Comparison of ENCODE assay signal across 1 cellular context in the genomic region with DNA sequence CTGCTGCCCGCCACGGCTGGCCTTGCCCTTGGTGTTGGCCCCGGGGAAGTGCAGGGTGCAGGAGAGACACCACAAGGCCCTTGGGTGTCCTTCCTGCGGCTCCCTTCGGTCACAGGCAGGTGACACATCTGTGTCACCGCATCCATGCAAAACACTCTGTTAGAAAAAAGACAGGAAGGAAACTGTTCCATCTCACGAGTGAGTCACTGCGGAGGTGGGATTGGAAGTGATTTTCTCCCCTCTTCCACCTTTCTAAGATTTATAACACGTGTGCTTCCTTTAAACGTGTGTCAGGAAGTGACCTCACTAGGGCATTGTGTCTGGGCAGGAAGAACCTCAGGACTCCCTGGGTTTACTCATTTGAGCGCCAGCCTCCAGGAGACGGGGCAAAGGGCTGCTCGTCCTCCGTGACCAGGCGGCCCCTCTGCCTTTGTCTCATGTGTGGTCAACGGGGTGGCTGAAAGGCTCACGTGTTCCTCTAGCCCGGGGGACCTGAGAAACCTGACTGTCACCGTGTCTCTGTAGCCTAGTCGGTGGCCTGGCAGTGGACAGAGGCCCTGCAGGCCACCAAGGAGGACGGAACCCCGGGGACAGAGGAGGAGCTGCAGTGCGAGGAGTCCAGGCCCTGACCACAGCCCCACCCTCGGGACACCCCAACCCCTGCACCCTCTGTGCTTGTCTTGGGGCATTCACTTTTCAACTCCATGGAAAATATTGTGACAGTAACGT.
TF ChIP-seq lines count a peak whose summit lies in the region.

No MANE protein-coding gene starts in this region.

TF ChIP-seq in GM12878, 131 proteins besides CTCF, POLR2A, EP300 and RAD21:
- TF ChIP-seq SMAD5 (IDR thresholded peaks at IDR 0.05; ENCODE audit: low read depth) = no peak
- TF ChIP-seq MTA3 (IDR thresholded peaks at IDR 0.05; ENCODE audit: borderline replicate concordance, low read length) = no peak
- TF ChIP-seq, protein P1, sequence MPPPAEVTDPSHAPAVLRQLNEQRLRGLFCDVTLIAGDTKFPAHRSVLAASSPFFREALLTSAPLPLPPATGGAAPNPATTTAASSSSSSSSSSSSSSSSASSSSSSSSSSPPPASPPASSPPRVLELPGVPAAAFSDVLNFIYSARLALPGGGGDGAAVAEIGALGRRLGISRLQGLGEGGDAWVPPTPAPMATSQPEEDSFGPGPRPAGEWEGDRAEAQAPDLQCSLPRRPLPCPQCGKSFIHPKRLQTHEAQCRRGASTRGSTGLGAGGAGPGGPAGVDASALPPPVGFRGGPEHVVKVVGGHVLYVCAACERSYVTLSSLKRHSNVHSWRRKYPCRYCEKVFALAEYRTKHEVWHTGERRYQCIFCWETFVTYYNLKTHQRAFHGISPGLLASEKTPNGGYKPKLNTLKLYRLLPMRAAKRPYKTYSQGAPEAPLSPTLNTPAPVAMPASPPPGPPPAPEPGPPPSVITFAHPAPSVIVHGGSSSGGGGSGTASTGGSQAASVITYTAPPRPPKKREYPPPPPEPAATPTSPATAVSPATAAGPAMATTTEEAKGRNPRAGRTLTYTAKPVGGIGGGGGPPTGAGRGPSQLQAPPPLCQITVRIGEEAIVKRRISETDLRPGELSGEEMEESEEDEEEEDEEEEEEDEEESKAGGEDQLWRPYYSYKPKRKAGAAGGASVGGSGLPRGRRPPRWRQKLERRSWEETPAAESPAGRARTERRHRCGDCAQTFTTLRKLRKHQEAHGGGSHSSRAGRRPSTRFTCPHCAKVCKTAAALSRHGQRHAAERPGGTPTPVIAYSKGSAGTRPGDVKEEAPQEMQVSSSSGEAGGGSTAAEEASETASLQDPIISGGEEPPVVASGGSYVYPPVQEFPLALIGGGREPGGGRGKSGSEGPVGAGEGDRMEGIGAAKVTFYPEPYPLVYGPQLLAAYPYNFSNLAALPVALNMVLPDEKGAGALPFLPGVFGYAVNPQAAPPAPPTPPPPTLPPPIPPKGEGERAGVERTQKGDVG (CRISPR knock-in tag; IDR thresholded peaks at IDR 0.05) = no peak
- TF ChIP-seq, protein P2, sequence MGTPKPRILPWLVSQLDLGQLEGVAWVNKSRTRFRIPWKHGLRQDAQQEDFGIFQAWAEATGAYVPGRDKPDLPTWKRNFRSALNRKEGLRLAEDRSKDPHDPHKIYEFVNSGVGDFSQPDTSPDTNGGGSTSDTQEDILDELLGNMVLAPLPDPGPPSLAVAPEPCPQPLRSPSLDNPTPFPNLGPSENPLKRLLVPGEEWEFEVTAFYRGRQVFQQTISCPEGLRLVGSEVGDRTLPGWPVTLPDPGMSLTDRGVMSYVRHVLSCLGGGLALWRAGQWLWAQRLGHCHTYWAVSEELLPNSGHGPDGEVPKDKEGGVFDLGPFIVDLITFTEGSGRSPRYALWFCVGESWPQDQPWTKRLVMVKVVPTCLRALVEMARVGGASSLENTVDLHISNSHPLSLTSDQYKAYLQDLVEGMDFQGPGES (IDR thresholded peaks at IDR 0.05) = no peak
- TF ChIP-seq, protein P3, sequence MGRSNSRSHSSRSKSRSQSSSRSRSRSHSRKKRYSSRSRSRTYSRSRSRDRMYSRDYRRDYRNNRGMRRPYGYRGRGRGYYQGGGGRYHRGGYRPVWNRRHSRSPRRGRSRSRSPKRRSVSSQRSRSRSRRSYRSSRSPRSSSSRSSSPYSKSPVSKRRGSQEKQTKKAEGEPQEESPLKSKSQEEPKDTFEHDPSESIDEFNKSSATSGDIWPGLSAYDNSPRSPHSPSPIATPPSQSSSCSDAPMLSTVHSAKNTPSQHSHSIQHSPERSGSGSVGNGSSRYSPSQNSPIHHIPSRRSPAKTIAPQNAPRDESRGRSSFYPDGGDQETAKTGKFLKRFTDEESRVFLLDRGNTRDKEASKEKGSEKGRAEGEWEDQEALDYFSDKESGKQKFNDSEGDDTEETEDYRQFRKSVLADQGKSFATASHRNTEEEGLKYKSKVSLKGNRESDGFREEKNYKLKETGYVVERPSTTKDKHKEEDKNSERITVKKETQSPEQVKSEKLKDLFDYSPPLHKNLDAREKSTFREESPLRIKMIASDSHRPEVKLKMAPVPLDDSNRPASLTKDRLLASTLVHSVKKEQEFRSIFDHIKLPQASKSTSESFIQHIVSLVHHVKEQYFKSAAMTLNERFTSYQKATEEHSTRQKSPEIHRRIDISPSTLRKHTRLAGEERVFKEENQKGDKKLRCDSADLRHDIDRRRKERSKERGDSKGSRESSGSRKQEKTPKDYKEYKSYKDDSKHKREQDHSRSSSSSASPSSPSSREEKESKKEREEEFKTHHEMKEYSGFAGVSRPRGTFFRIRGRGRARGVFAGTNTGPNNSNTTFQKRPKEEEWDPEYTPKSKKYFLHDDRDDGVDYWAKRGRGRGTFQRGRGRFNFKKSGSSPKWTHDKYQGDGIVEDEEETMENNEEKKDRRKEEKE (IDR thresholded peaks at IDR 0.05) = no peak
- no peak for TF ChIP-seq IRF4 (IDR thresholded peaks at IDR 0.05; ENCODE audit: low read depth, low read length)
- TF ChIP-seq, protein P4, sequence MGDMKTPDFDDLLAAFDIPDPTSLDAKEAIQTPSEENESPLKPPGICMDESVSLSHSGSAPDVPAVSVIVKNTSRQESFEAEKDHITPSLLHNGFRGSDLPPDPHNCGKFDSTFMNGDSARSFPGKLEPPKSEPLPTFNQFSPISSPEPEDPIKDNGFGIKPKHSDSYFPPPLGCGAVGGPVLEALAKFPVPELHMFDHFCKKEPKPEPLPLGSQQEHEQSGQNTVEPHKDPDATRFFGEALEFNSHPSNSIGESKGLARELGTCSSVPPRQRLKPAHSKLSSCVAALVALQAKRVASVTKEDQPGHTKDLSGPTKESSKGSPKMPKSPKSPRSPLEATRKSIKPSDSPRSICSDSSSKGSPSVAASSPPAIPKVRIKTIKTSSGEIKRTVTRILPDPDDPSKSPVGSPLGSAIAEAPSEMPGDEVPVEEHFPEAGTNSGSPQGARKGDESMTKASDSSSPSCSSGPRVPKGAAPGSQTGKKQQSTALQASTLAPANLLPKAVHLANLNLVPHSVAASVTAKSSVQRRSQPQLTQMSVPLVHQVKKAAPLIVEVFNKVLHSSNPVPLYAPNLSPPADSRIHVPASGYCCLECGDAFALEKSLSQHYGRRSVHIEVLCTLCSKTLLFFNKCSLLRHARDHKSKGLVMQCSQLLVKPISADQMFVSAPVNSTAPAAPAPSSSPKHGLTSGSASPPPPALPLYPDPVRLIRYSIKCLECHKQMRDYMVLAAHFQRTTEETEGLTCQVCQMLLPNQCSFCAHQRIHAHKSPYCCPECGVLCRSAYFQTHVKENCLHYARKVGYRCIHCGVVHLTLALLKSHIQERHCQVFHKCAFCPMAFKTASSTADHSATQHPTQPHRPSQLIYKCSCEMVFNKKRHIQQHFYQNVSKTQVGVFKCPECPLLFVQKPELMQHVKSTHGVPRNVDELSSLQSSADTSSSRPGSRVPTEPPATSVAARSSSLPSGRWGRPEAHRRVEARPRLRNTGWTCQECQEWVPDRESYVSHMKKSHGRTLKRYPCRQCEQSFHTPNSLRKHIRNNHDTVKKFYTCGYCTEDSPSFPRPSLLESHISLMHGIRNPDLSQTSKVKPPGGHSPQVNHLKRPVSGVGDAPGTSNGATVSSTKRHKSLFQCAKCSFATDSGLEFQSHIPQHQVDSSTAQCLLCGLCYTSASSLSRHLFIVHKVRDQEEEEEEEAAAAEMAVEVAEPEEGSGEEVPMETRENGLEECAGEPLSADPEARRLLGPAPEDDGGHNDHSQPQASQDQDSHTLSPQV (IDR thresholded peaks at IDR 0.05) = no peak
- TF ChIP-seq HCFC1 (IDR thresholded peaks at IDR 0.05; ENCODE audit: low read length) = no peak
- no peak for TF ChIP-seq MYB (IDR thresholded peaks at IDR 0.05; ENCODE audit: borderline replicate concordance, low read depth, low read length)
- TF ChIP-seq, protein P5, sequence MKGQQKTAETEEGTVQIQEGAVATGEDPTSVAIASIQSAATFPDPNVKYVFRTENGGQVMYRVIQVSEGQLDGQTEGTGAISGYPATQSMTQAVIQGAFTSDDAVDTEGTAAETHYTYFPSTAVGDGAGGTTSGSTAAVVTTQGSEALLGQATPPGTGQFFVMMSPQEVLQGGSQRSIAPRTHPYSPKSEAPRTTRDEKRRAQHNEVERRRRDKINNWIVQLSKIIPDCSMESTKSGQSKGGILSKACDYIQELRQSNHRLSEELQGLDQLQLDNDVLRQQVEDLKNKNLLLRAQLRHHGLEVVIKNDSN (IDR thresholded peaks at IDR 0.05; ENCODE audit: borderline replicate concordance, extremely low read length, insufficient read depth, low read depth, low read length) = no peak
- no peak for TF ChIP-seq SREBF1 (IDR thresholded peaks at IDR 0.05; ENCODE audit: low read length)
- TF ChIP-seq, protein P6, sequence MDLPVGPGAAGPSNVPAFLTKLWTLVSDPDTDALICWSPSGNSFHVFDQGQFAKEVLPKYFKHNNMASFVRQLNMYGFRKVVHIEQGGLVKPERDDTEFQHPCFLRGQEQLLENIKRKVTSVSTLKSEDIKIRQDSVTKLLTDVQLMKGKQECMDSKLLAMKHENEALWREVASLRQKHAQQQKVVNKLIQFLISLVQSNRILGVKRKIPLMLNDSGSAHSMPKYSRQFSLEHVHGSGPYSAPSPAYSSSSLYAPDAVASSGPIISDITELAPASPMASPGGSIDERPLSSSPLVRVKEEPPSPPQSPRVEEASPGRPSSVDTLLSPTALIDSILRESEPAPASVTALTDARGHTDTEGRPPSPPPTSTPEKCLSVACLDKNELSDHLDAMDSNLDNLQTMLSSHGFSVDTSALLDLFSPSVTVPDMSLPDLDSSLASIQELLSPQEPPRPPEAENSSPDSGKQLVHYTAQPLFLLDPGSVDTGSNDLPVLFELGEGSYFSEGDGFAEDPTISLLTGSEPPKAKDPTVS (IDR thresholded peaks at IDR 0.05; ENCODE audit: low read depth, low read length) = no peak
- TF ChIP-seq, protein P7, sequence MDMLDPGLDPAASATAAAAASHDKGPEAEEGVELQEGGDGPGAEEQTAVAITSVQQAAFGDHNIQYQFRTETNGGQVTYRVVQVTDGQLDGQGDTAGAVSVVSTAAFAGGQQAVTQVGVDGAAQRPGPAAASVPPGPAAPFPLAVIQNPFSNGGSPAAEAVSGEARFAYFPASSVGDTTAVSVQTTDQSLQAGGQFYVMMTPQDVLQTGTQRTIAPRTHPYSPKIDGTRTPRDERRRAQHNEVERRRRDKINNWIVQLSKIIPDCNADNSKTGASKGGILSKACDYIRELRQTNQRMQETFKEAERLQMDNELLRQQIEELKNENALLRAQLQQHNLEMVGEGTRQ (IDR thresholded peaks at IDR 0.05; ENCODE audit: borderline replicate concordance, low read depth, low read length) = no peak
- TF ChIP-seq MEF2B (IDR thresholded peaks at IDR 0.05; ENCODE audit: partially characterized antibody, poor library complexity, severe bottlenecking) = no peak
